7 cellular contexts compared by ENCODE assay signal in the genomic region with DNA sequence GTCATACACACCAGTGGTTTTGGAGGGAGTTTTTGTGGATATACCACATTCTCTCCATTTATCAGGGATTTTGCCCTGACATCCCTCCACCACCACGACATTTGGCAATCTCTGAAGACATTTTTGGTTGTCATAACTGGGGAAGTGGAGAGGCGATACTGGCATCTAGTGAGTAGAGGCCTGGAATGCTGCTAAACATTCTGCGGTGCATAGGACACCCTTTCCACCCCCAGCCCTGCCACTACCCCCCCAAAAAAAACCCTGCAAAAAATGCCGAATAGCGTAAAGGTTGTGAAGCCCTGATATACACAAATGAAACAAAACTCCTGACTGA. TPM values are rescaled to one million over a fixed set of nuclear protein-coding genes. Genes with fewer than 3 reads are reported as not detected.
DNase-seq lines count a peak whose midpoint lies in the region; ATAC-seq lines count a peak whose summit lies in the region.

No MANE protein-coding gene starts in this region.

- H3K27me3 ChIP-seq in skeletal muscle satellite cell (ENCODE audit: control insufficient read depth, insufficient read depth, low read length), result peaks cover 20% of the 10 kb centered on the region

- POLR2A ChIA-PET in activated CD4-positive, alpha-beta memory T cell treated with anti-CD3 and anti-CD28 coated beads for 36 hours (lab: Charles Lee), result interaction anchor here (0.7 to 1.6 kb wide), 5 partner anchors 9 to 107 kb away, joined by 3 to 6 read pairs (median 3); a partner anchor contains a TSS

- CTCF ChIA-PET in activated CD4-positive, alpha-beta memory T cell treated with anti-CD3 and anti-CD28 coated beads for 36 hours (lab: Charles Lee), result interaction anchor here (0.7 to 1.4 kb wide), 2 partner anchors 35 to 75 kb away, joined by 3 to 4 read pairs; no protein-coding TSS in a partner anchor

- peak; percentile 2 for ATAC-seq in HG02642 (IDR thresholded peaks at IDR 0.05; ENCODE audit: poor library complexity, unreplicated experiment)
- peak; percentile 20 to 22 for ATAC-seq in left cardiac atrium

- no peaks in the 10 kb centered on the region for H3K9me3 Mint-ChIP-seq in activated CD4-positive, alpha-beta memory T cell treated with anti-CD3 and anti-CD28 coated beads for 36 hours

- no peaks in the 10 kb centered on the region for H3K36me3 Mint-ChIP-seq in activated CD4-positive, alpha-beta memory T cell treated with anti-CD3 and anti-CD28 coated beads for 36 hours

- H3K4me3 ChIP-seq in skeletal muscle satellite cell (ENCODE audit: low read length), result peak overlapping the region; percentile 88

- no peaks in the 10 kb centered on the region for H3K27me3 Mint-ChIP-seq in activated CD4-positive, alpha-beta memory T cell treated with anti-CD3 and anti-CD28 coated beads for 36 hours

- peak overlapping the region; percentile 85 for H3K4me3 Mint-ChIP-seq in activated CD4-positive, alpha-beta memory T cell treated with anti-CD3 and anti-CD28 coated beads for 36 hours

- peak overlapping the region; percentile 93 for H3K9ac ChIP-seq in skeletal muscle satellite cell (ENCODE audit: low read depth, low read length)

- intact Hi-C loops in activated CD4-positive, alpha-beta memory T cell treated with anti-CD3 and anti-CD28 coated beads for 36 hours (cut with micrococcal nuclease), result loop anchor here (1.0 to 5.0 kb wide), 3 partner anchors 53 to 107 kb away; a partner anchor contains a TSS
- intact Hi-C loops in left cardiac atrium (cut with DNase I), result no loop called here

- no peaks in the 10 kb centered on the region for H3K36me3 ChIP-seq in skeletal muscle satellite cell (ENCODE audit: insufficient read depth, low read length)

- H3K4me2 ChIP-seq in skeletal muscle satellite cell (ENCODE audit: low read length), result peak overlapping the region; percentile 83

- no peaks in the 10 kb centered on the region for H3K9me3 ChIP-seq in skeletal muscle satellite cell (replicated peaks; ENCODE audit: low read length)

- peak overlapping the region; percentile 88 for H3K27ac Mint-ChIP-seq in activated CD4-positive, alpha-beta memory T cell treated with anti-CD3 and anti-CD28 coated beads for 36 hours

- peaks cover 22% of the 10 kb centered on the region for H3K4me1 ChIP-seq in skeletal muscle satellite cell (ENCODE audit: control insufficient read depth, insufficient read depth, low read length)

- DNase-seq in activated CD4-positive, alpha-beta memory T cell treated with anti-CD3 and anti-CD28 coated beads for 36 hours, result no peak
- DNase-seq in left cardiac atrium (no peak), A172 (ENCODE audit: low spot score) (no peak), pons (ENCODE audit: low spot score) (no peak)
- no peak for DNase-seq in stimulated activated CD4-positive, alpha-beta T cell treated with anti-CD3 and anti-CD28 coated beads, Interleukin-4, amount 100 ng/mL, for 1 hour

- peaks cover 51% of the 10 kb centered on the region for H3K4me1 Mint-ChIP-seq in activated CD4-positive, alpha-beta memory T cell treated with anti-CD3 and anti-CD28 coated beads for 36 hours (ENCODE audit: low read depth)

RNA-seq across cellular contexts. Expression of a gene that starts 0.6 kb away (rescaled TPM):
- 10 to 100 TPM; 27.9 to 31.2 TPM for total RNA-seq in activated CD4-positive, alpha-beta memory T cell treated with anti-CD3 and anti-CD28 coated beads for 36 hours
- 10 to 100 TPM; 22.1 to 36.5 TPM for total RNA-seq in left cardiac atrium
- 15.3 and 17.0 TPM in 2 replicates for total RNA-seq in skeletal muscle satellite cell (2012; rRNA removed)
- total RNA-seq in A172 (2014; rRNA removed; shearing (Covaris generic)), result 5.5 and 9.5 TPM in 2 replicates

RNA-seq across cellular contexts. Expression of a gene that starts 27.3 kb away (rescaled TPM):
- under 1 TPM in 1 of 2 experiments, not detected in 1; 0.48 TPM for total RNA-seq in activated CD4-positive, alpha-beta memory T cell treated with anti-CD3 and anti-CD28 coated beads for 36 hours
- 1 to 10 TPM in 1 of 2 donors, under 1 TPM in 1; 0.55 to 1.9 TPM for total RNA-seq in left cardiac atrium
- not detected in 2 replicates for total RNA-seq in skeletal muscle satellite cell (2012; rRNA removed)
- total RNA-seq in A172 (2014; rRNA removed; shearing (Covaris generic)), result not detected in 2 replicates

RNA-seq across cellular contexts. Expression of a gene that starts 31.3 kb away (rescaled TPM):
- under 1 TPM in 1 of 2 experiments, not detected in 1; 0.36 TPM for total RNA-seq in activated CD4-positive, alpha-beta memory T cell treated with anti-CD3 and anti-CD28 coated beads for 36 hours
- not detected for total RNA-seq in left cardiac atrium
- total RNA-seq in skeletal muscle satellite cell (2012; rRNA removed), result not detected in 2 replicates
- total RNA-seq in A172 (2014; rRNA removed; shearing (Covaris generic)), result not detected in 2 replicates
